In the genomic region with DNA sequence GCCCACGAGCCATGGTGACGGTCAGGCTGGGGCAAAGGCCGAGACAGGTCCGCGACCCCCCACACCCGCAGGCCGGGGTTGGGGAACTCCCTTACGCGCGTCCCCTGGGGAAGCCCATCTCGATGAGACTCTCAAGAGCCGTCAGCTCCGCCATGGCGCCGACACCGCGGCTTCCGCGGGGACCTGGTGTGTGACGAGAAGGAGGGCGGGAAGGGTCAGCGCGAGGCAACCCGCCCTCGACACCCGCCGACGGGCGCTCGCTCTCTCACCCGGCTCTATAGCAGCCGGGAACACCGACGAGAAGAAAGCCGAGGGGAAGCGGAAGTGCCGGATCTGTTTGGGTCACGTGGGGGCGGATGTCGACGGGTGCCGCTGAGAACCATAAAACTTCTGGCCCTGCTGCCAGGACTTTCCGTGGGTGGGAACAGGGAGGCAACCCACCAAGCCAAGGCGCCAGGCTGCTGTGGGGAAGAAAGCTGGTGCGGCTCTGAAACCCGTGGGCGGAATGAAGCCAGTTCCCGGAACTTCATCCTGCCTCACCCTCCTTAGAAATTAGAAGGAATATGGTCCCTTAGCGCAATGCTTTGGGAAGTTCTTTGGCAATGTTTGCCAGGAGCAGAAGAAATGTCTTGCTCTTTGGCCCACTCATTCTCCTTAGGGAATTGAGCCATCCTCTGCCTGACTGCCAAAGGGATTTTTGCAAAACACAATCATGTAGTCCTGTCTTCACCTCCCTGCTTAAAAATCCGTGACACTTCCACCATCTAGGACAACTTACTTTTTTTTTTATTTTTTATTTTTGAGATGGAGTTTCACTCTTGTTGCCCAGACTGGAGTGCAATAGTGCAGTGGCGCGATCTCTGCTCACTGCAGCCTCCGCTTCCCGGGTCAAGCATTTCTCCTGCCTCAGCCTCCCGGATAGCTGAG, we compare ENCODE assay signal across 1 cellular context.
A peak's percentile ranks its signal among the peaks of the same experiment; 100 is the strongest.
TF ChIP-seq lines count a peak whose summit lies in the region.

Gene UBXN1, minus strand, starts transcription at position 304 of the 927 bp plus-strand sequence. Its CDS starts 150 bp downstream, at position 154.

TF ChIP-seq in K562, 482 proteins besides CTCF, POLR2A, EP300 and RAD21 (continued from another document and continues in another):
- TF ChIP-seq, protein P1, sequence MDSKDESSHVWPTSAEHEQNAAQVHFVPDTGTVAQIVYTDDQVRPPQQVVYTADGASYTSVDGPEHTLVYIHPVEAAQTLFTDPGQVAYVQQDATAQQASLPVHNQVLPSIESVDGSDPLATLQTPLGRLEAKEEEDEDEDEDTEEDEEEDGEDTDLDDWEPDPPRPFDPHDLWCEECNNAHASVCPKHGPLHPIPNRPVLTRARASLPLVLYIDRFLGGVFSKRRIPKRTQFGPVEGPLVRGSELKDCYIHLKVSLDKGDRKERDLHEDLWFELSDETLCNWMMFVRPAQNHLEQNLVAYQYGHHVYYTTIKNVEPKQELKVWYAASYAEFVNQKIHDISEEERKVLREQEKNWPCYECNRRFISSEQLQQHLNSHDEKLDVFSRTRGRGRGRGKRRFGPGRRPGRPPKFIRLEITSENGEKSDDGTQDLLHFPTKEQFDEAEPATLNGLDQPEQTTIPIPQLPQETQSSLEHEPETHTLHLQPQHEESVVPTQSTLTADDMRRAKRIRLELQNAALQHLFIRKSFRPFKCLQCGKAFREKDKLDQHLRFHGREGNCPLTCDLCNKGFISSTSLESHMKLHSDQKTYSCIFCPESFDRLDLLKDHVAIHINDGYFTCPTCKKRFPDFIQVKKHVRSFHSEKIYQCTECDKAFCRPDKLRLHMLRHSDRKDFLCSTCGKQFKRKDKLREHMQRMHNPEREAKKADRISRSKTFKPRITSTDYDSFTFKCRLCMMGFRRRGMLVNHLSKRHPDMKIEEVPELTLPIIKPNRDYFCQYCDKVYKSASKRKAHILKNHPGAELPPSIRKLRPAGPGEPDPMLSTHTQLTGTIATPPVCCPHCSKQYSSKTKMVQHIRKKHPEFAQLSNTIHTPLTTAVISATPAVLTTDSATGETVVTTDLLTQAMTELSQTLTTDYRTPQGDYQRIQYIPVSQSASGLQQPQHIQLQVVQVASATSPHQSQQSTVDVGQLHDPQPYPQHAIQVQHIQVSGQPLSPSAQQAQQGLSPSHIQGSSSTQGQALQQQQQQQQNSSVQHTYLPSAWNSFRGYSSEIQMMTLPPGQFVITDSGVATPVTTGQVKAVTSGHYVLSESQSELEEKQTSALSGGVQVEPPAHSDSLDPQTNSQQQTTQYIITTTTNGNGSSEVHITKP (IDR thresholded peaks at IDR 0.05; ENCODE audit: partially characterized antibody) = peak; percentile 33
- TF ChIP-seq PHF20 (IDR thresholded peaks at IDR 0.05; ENCODE audit: partially characterized antibody) (peak; percentile 89), TCF3 (CRISPR knock-in tag; IDR thresholded peaks at IDR 0.05) (peak; percentile 31), TBP (optimal IDR thresholded peaks at IDR 0.05; ENCODE audit: low read depth, low read length) (peak; percentile 74), HIVEP1 (CRISPR knock-in tag; IDR thresholded peaks at IDR 0.05) (0 out of 2 replicates have a peak, but pooled peaks have one; percentile 1), DDX20 (tag; IDR thresholded peaks at IDR 0.05; ENCODE audit: low read depth) (no peak), ZNF384 (IDR thresholded peaks at IDR 0.05; ENCODE audit: low read depth, low read length) (0 out of 2 replicates have a peak, but pooled peaks have one; percentile 2), JUND (IDR thresholded peaks at IDR 0.05; ENCODE audit: borderline replicate concordance, low read depth, low read length) (0 out of 2 replicates have a peak, but pooled peaks have one; percentile 30), JUND (tag; IDR thresholded peaks at IDR 0.05; ENCODE audit: borderline replicate concordance, low read depth, low read length) (no peak; the same call in 2 of the 3 replicates), RBBP5 (IDR thresholded peaks at IDR 0.05; ENCODE audit: borderline replicate concordance, insufficient read depth, low read length, poor library complexity, severe bottlenecking) (peak; percentile 99), EGR1 (conservative IDR thresholded peaks at IDR 0.05) (peak; percentile 96), SIN3A (IDR thresholded peaks at IDR 0.05; ENCODE audit: borderline replicate concordance in 2 of 2, control insufficient read depth in 1 of 2, low read depth in 2 of 2, low read length in 2 of 2) (peak; percentile 83 to 88), CEBPG (CRISPR knock-in tag; IDR thresholded peaks at IDR 0.05) (no peak), CEBPG (tag; conservative IDR thresholded peaks at IDR 0.05 in 1 of 2, IDR thresholded peaks at IDR 0.05 in 1 of 2) (0 out of 4 replicates have a peak, but pooled peaks of 1 of the 2 experiments have one; percentile 21), TRIM25 (IDR thresholded peaks at IDR 0.05; ENCODE audit: borderline replicate concordance) (no peak), NR1H2 (CRISPR knock-in tag; IDR thresholded peaks at IDR 0.05) (peak; percentile 88; the same call in 1 of the 2 replicates), FOXK2 (conservative IDR thresholded peaks at IDR 0.05 in 1 of 2, IDR thresholded peaks at IDR 0.05 in 1 of 2; ENCODE audit: low read depth in 2 of 2) (peak in 1 of 2 experiments; percentile 59; a peak in 2 of 4 replicates), ZNF174 (CRISPR knock-in tag; IDR thresholded peaks at IDR 0.05) (no peak), CTBP1 (IDR thresholded peaks at IDR 0.05; ENCODE audit: borderline replicate concordance) (peak; percentile 25; the same call in 1 of the 2 replicates), ZNF311 (CRISPR knock-in tag; IDR thresholded peaks at IDR 0.05) (no peak), ZNF263 (CRISPR knock-in tag; IDR thresholded peaks at IDR 0.05; ENCODE audit: borderline replicate concordance) (peak; percentile 25; the same call in 1 of the 2 replicates), JUN (IDR thresholded peaks at IDR 0.05; ENCODE audit: borderline replicate concordance, low read depth, low read length) (peak; percentile 7; the same call in 1 of the 2 replicates), JUN (CRISPR knock-in tag; IDR thresholded peaks at IDR 0.05; ENCODE audit: borderline replicate concordance) (no peak), GTF2F1 (IDR thresholded peaks at IDR 0.05; ENCODE audit: low read depth, low read length) (no peak), HDGF (IDR thresholded peaks at IDR 0.05) (no peak), XRCC5 (IDR thresholded peaks at IDR 0.05; ENCODE audit: low read depth, low read length) (peak; percentile 59; the same call in 1 of the 2 replicates), MCM2 (IDR thresholded peaks at IDR 0.05; ENCODE audit: low read depth) (no peak), FOXJ2 (tag; IDR thresholded peaks at IDR 0.05) (0 out of 2 replicates have a peak, but pooled peaks have one; percentile 39), CCNT2 (IDR thresholded peaks at IDR 0.05; ENCODE audit: borderline replicate concordance, extremely low read depth, insufficient read length, low read depth, low read length) (peak; percentile 22), POLR2B (IDR thresholded peaks at IDR 0.05; ENCODE audit: low read depth, partially characterized antibody) (peak; percentile 64), GATAD2B (IDR thresholded peaks at IDR 0.05; ENCODE audit: borderline replicate concordance) (peak; percentile 8; the same call in 1 of the 2 replicates), MTA3 (IDR thresholded peaks at IDR 0.05; ENCODE audit: borderline replicate concordance) (peak; percentile 99), YBX1 (IDR thresholded peaks at IDR 0.05) (no peak), CBX1 (IDR thresholded peaks at IDR 0.05; ENCODE audit: low read depth) (peak; percentile 76; the same call in 1 of the 2 replicates), CSDE1 (IDR thresholded peaks at IDR 0.05) (0 out of 4 replicates have a peak, but pooled peaks of 1 of the 2 experiments have one; percentile 11), NEUROD1 (IDR thresholded peaks at IDR 0.05; ENCODE audit: borderline replicate concordance, low read depth, low read length, partially characterized antibody) (peak; percentile 56), THAP7 (CRISPR knock-in tag; IDR thresholded peaks at IDR 0.05) (peak; percentile 75; the same call in 1 of the 2 replicates), C11orf30 (IDR thresholded peaks at IDR 0.05; ENCODE audit: low read depth) (peak; percentile 95), POLR2G (IDR thresholded peaks at IDR 0.05; ENCODE audit: low read depth, low read length) (peak; percentile 94), UBTF (IDR thresholded peaks at IDR 0.05; ENCODE audit: borderline replicate concordance in 1 of 2, low read depth in 2 of 2, low read length in 2 of 2) (0 out of 4 replicates have a peak, but pooled peaks of 1 of the 2 experiments have one; percentile 50), MYC (IDR thresholded peaks at IDR 0.05; ENCODE audit: low read depth, low read length) (peak; percentile 79), MYC (CRISPR knock-in tag; IDR thresholded peaks at IDR 0.05; ENCODE audit: borderline replicate concordance, low read depth) (0 out of 2 replicates have a peak, but pooled peaks have one; percentile 26), SIN3B (IDR thresholded peaks at IDR 0.05; ENCODE audit: low read depth) (peak; percentile 90; the same call in 1 of the 2 replicates), ZBED1 (IDR thresholded peaks at IDR 0.05) (no peak), ZNF707 (CRISPR knock-in tag; conservative IDR thresholded peaks at IDR 0.05) (no peak)
- TF ChIP-seq, protein P2, sequence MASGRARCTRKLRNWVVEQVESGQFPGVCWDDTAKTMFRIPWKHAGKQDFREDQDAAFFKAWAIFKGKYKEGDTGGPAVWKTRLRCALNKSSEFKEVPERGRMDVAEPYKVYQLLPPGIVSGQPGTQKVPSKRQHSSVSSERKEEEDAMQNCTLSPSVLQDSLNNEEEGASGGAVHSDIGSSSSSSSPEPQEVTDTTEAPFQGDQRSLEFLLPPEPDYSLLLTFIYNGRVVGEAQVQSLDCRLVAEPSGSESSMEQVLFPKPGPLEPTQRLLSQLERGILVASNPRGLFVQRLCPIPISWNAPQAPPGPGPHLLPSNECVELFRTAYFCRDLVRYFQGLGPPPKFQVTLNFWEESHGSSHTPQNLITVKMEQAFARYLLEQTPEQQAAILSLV (tag; IDR thresholded peaks at IDR 0.05) = no peak
- TF ChIP-seq, protein P3, sequence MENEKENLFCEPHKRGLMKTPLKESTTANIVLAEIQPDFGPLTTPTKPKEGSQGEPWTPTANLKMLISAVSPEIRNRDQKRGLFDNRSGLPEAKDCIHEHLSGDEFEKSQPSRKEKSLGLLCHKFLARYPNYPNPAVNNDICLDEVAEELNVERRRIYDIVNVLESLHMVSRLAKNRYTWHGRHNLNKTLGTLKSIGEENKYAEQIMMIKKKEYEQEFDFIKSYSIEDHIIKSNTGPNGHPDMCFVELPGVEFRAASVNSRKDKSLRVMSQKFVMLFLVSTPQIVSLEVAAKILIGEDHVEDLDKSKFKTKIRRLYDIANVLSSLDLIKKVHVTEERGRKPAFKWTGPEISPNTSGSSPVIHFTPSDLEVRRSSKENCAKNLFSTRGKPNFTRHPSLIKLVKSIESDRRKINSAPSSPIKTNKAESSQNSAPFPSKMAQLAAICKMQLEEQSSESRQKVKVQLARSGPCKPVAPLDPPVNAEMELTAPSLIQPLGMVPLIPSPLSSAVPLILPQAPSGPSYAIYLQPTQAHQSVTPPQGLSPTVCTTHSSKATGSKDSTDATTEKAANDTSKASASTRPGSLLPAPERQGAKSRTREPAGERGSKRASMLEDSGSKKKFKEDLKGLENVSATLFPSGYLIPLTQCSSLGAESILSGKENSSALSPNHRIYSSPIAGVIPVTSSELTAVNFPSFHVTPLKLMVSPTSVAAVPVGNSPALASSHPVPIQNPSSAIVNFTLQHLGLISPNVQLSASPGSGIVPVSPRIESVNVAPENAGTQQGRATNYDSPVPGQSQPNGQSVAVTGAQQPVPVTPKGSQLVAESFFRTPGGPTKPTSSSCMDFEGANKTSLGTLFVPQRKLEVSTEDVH (IDR thresholded peaks at IDR 0.05; ENCODE audit: low read depth, partially characterized antibody) = peak; percentile 80
- TF ChIP-seq, protein P4, sequence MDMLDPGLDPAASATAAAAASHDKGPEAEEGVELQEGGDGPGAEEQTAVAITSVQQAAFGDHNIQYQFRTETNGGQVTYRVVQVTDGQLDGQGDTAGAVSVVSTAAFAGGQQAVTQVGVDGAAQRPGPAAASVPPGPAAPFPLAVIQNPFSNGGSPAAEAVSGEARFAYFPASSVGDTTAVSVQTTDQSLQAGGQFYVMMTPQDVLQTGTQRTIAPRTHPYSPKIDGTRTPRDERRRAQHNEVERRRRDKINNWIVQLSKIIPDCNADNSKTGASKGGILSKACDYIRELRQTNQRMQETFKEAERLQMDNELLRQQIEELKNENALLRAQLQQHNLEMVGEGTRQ (CRISPR knock-in tag; IDR thresholded peaks at IDR 0.05) = peak; percentile 99
